8 cellular contexts compared by ENCODE assay signal in the genomic region with DNA sequence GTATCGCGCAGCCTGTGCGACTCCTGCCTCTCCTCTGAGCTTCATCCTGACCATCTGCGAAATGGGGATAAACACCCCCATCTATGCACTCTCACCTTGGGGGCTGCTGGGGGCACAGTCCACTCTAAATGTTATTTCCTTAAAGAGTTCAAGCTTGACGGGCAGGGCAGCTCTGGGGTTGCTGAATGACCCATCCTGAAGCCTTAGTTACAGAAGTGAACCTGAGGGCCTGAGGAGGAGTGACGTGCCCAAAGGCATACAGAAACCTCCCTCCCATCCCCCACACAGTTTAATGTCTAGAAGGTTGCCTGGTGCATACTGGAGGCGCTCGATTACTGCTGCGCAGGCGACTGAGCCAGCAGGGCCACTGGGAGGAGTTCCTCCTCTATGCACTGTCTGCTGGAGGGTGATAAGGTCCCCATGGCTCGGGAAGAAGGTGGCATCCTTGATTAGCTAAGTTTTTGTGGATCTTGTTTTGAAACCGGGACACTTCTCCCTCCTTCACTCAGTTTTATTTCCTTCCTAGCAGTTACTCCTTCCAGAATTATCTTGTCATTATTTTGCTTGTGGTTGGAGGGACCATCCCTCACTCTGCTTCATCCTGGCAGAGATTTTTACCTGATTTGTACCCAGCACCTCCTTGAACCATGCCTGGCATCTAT. TPM values are rescaled to one million over a fixed set of nuclear protein-coding genes. Genes with fewer than 3 reads are reported as not detected.
DNase-seq lines count a peak whose midpoint lies in the region; ATAC-seq, FAIRE-seq and TF ChIP-seq lines count a peak whose summit lies in the region.

No MANE protein-coding gene starts in this region.

- H3K4me1 ChIP-seq in HUES6 (ENCODE audit: control insufficient read depth, insufficient read depth, low read length) (peaks cover 6% of the 10 kb centered on the region), psoas muscle (peaks cover 5% of the 10 kb centered on the region)

- WGBS in psoas muscle, 3 donors, result 11 to 18% (median 17%) methylated on average over 12 of the region's 12 CpGs

- H3K27ac ChIP-seq in HUES6 (ENCODE audit: low read depth, low read length) (no peak overlapping the region), psoas muscle (peak overlapping the region; percentile 90)

- H3K36me3 ChIP-seq in HUES6 (ENCODE audit: control insufficient read depth, insufficient read depth, low read length) (peaks cover 31% of the 10 kb centered on the region), psoas muscle (ENCODE audit: insufficient read depth in 1 of 2, low read depth in 1 of 2) (peaks cover 0 to 26% of the 10 kb centered on the region in 2 donors)

- TF ChIP-seq CTCF in D721Med (IDR thresholded peaks at IDR 0.05; ENCODE audit: insufficient read depth, missing control alignments), result peak; percentile 4
- TF ChIP-seq CTCF in psoas muscle (IDR thresholded peaks at IDR 0.05), result no peak

- FAIRE-seq in D721Med (lab: Jason Lieb, UNC), result no peak

- peak; percentile 50 for ATAC-seq in GM21360 (IDR thresholded peaks at IDR 0.05; ENCODE audit: unreplicated experiment)
- peak; percentile 59 to 68 (median 64) for ATAC-seq in psoas muscle

- H3K9ac ChIP-seq in HUES6 (ENCODE audit: low read length), result no peak overlapping the region

- no peaks in the 10 kb centered on the region for H3K27me3 ChIP-seq in HUES6 (ENCODE audit: control insufficient read depth, insufficient read depth, low read length)
- H3K27me3 ChIP-seq in psoas muscle (ENCODE audit: insufficient read depth in 3 of 3, low read length in 2 of 3), result no peaks in the 10 kb centered on the region

- intact Hi-C loops in cardiac septum (cut with DNase I), result no loop called here
- intact Hi-C loops in psoas muscle (cut with DNase I), result no loop called here

- peak overlapping the region; percentile 76 for H3K4me3 ChIP-seq in HUES6 (ENCODE audit: low read depth, low read length)
- peak overlapping the region; percentile 75 for H3K4me3 ChIP-seq in psoas muscle

- no peaks in the 10 kb centered on the region for H3K9me3 ChIP-seq in HUES6 (ENCODE audit: control insufficient read depth, insufficient read depth, low read depth, low read length)
- H3K9me3 ChIP-seq in psoas muscle, result no peaks in the 10 kb centered on the region

- no peak for DNase-seq in D721Med (ENCODE audit: insufficient read length, low spot score)
- DNase-seq in SHP77 (lab: John Stamatoyannopoulos, UW), result peak; percentile 80 to 82
- peak; percentile 74 for DNase-seq in activated naive CD4-positive, alpha-beta T cell treated with Interleukin-2 at 50 U/mL for 16 hours
- DNase-seq in cardiac septum (ENCODE audit: low spot score), result peak; percentile 84
- no peak for DNase-seq in psoas muscle
- DNase-seq in GOT3 (lab: John Stamatoyannopoulos, UW), result no peak

RNA-seq across cellular contexts. Expression of gene FKBP8, which starts 0.6 kb away (rescaled TPM):
- 161 TPM for total RNA-seq in cardiac septum
- 100 to 1,000 TPM in 2 of 4 donors, 10 to 100 TPM in 2; 94.4 to 137 (median 113) TPM for total RNA-seq in psoas muscle
- 100 to 1,000 TPM in 2 of 3 donors, 10 to 100 TPM in 1; 92.8 to 143 (median 138) TPM for polyA plus RNA-seq in psoas muscle

RNA-seq across cellular contexts. Expression of gene KXD1, which starts 13.7 kb away (rescaled TPM):
- total RNA-seq in cardiac septum (59.6 TPM), psoas muscle (10 to 100 TPM; 38.9 to 76.5 (median 50.8) TPM)
- 100 to 1,000 TPM in 2 of 3 donors, 10 to 100 TPM in 1; 84.6 to 144 (median 122) TPM for polyA plus RNA-seq in psoas muscle

RNA-seq across cellular contexts. Expression of gene ELL, which starts 22.1 kb away (rescaled TPM):
- 9.9 TPM for total RNA-seq in cardiac septum
- total RNA-seq in psoas muscle, result 10 to 100 TPM; 17.5 to 40.2 (median 24.9) TPM
- polyA plus RNA-seq in psoas muscle, result 10 to 100 TPM in 1 of 3 donors, 1 to 10 TPM in 2; 7.5 to 12.3 (median 9.2) TPM

RNA-seq across cellular contexts. Expression of gene UBA52, which starts 27.7 kb away (rescaled TPM):
- 573 TPM for total RNA-seq in cardiac septum
- total RNA-seq in psoas muscle, result 1,000 to 10,000 TPM in 2 of 4 donors, 100 to 1,000 TPM in 2; 979 to 1,082 (median 1,028) TPM
- 1,000 to 10,000 TPM in 2 of 3 donors, 100 to 1,000 TPM in 1; 877 to 1,553 (median 1,005) TPM for polyA plus RNA-seq in psoas muscle

RNA-seq across cellular contexts. Expression of gene REX1BD, which starts 44.7 kb away (rescaled TPM):
- total RNA-seq in cardiac septum (58.9 TPM), psoas muscle (100 to 1,000 TPM in 1 of 4 donors, 10 to 100 TPM in 3; 52.1 to 105 (median 92.0) TPM)
- polyA plus RNA-seq in psoas muscle, result 100 to 1,000 TPM in 1 of 3 donors, 10 to 100 TPM in 2; 67.7 to 105 (median 80.7) TPM

Comparison
In these comparisons a context has a peak if more than half of its experiments do, and no peak if none do; other contexts are left out.
1. DNase-seq: peak in SHP77 (2 of 2), activated naive CD4-positive, alpha-beta T cell treated with Interleukin-2 at 50 U/mL for 16 hours (single experiment) and cardiac septum (single experiment); none in D721Med (single experiment), psoas muscle (0 of 2) and GOT3 (single experiment).